In genomic region chr1:36421649-36422048, GRCh38 we compare ENCODE assay signal across 1 cellular context.
A peak's percentile ranks its signal among the peaks of the same experiment; 100 is the strongest.
TF ChIP-seq lines count a peak whose summit lies in the region.

No MANE protein-coding gene starts in this region.

TF ChIP-seq in K562, 482 proteins besides CTCF, POLR2A, EP300 and RAD21:
- TF ChIP-seq MAFF (IDR thresholded peaks at IDR 0.05; ENCODE audit: low read length): peak; percentile 54; the same call in 1 of the 2 replicates
- TF ChIP-seq E2F3 (CRISPR knock-in tag; IDR thresholded peaks at IDR 0.05): no peak
- TF ChIP-seq RCOR1 (IDR thresholded peaks at IDR 0.05; ENCODE audit: borderline replicate concordance in 1 of 2, low read depth in 2 of 2, low read length in 2 of 2): no peak
- 0 out of 2 replicates have a peak, but pooled peaks have one; percentile 3 for TF ChIP-seq CEBPZ (IDR thresholded peaks at IDR 0.05; ENCODE audit: borderline replicate concordance, low read depth, low read length)
- no peak for TF ChIP-seq HIVEP1 (CRISPR knock-in tag; IDR thresholded peaks at IDR 0.05)
- peak; percentile 53 for TF ChIP-seq ZNF316 (IDR thresholded peaks at IDR 0.05)
- TF ChIP-seq MAX (CRISPR knock-in tag; IDR thresholded peaks at IDR 0.05): no peak
- no peak for TF ChIP-seq NR2C2 (CRISPR knock-in tag; IDR thresholded peaks at IDR 0.05)
- TF ChIP-seq NR2C2 (tag; IDR thresholded peaks at IDR 0.05): no peak
- peak; percentile 47 for TF ChIP-seq MAFK (IDR thresholded peaks at IDR 0.05; ENCODE audit: low read length)
- no peak for TF ChIP-seq E2F1 (CRISPR knock-in tag; IDR thresholded peaks at IDR 0.05)
- no peak for TF ChIP-seq SMARCB1 (IDR thresholded peaks at IDR 0.05; ENCODE audit: insufficient read length, low read depth)
- TF ChIP-seq C11orf30 (IDR thresholded peaks at IDR 0.05; ENCODE audit: low read depth): peak; percentile 36; the same call in 1 of the 2 replicates
- 0 out of 2 replicates have a peak, but pooled peaks have one; percentile 10 for TF ChIP-seq MAFG (tag; conservative IDR thresholded peaks at IDR 0.05)
